ENCODE assay signal across 8 cellular contexts in genomic region chr11:72112541-72113136, GRCh38. TPM values are rescaled to one million over a fixed set of nuclear protein-coding genes. Genes with fewer than 3 reads are reported as not detected.
DNase-seq lines count a peak whose midpoint lies in the region; ATAC-seq, FAIRE-seq and TF ChIP-seq lines count a peak whose summit lies in the region.

Gene ANAPC15, minus strand, starts transcription at chr11:72112695. Its CDS starts 1,419 bp downstream, at chr11:72111276.

- H3K4me3 ChIP-seq in A549 (peak within 1 kb of the TSS; percentile 51), breast epithelium (peak within 1 kb of the TSS; percentile 71 to 83 (median 72)), iPS-20b (ENCODE audit: low read length) (peak within 1 kb of the TSS; percentile 91), skin epidermis (peak within 1 kb of the TSS; percentile 36 to 58 (median 50))

- H3K9me3 ChIP-seq in A549 (no peaks in the 10 kb centered on the region), breast epithelium (no peaks in the 10 kb centered on the region), iPS-20b (ENCODE audit: insufficient read depth, low read depth, low read length) (no peaks in the 10 kb centered on the region)

- CTCF ChIA-PET in A549 (lab: Yijun Ruan, JAX), result interaction anchor here (1.0 to 3.0 kb wide), 9 partner anchors 12 to 318 kb away, joined by 3 to 26 read pairs (median 4); no protein-coding TSS in a partner anchor

- POLR2A ChIA-PET in A549 (lab: Yijun Ruan, JAX), result interaction anchor here (0.6 to 1.6 kb wide), 11 partner anchors 10 to 123 kb away, joined by 3 to 20 read pairs (median 3); partner anchors contain the start of gene LAMTOR1

- intact Hi-C loops in breast epithelium (cut with DNase I; ENCODE audit: low total_unique reads), result no loop called here

- TF ChIP-seq RAD21 in A549 (conservative IDR thresholded peaks at IDR 0.05 in 1 of 2, IDR thresholded peaks at IDR 0.05 in 1 of 2), result no peak; a peak in 1 of 5 replicates

- under 1% methylated on average over 32 of the region's 32 CpGs for WGBS in A549 (ENCODE audit: missing lambda C conversion rate)

- peaks cover 9% of the 10 kb centered on the region; the same call in 2 of the 3 replicates for H3K4me1 ChIP-seq in A549
- H3K4me1 ChIP-seq in breast epithelium, result peaks cover 0 to 6% of the 10 kb centered on the region in 2 donors
- peaks cover 5% of the 10 kb centered on the region; the same call in 1 of the 2 replicates for H3K4me1 ChIP-seq in iPS-20b (ENCODE audit: insufficient read depth, low read length)

- H3K27me3 ChIP-seq in breast epithelium, result no peaks in the 10 kb centered on the region
- peaks cover 37% of the 10 kb centered on the region for H3K27me3 ChIP-seq in iPS-20b (ENCODE audit: insufficient read depth, low read length)

- TF ChIP-seq POLR2A in A549 (IDR thresholded peaks at IDR 0.05; ENCODE audit: low read length) (peak; percentile 91), breast epithelium (IDR thresholded peaks at IDR 0.05) (peak; percentile 91)

- no peak for TF ChIP-seq EP300 in A549 (IDR thresholded peaks at IDR 0.05)

- peak within 1 kb of the TSS; percentile 99 for H3K9ac ChIP-seq in iPS-20b (ENCODE audit: low read depth, low read length)

- peak; percentile 90 for ATAC-seq in A549
- ATAC-seq in GM18868 (IDR thresholded peaks at IDR 0.05; ENCODE audit: unreplicated experiment), result peak; percentile 77
- ATAC-seq in HG03108 (IDR thresholded peaks at IDR 0.05; ENCODE audit: unreplicated experiment), result peak; percentile 69

- FAIRE-seq in A549 (lab: Jason Lieb, UNC), result no peak

- no peak for TF ChIP-seq CTCF in A549 (IDR thresholded peaks at IDR 0.05)
- no peak for TF ChIP-seq CTCF in VCaP (conservative IDR thresholded peaks at IDR 0.05)
- TF ChIP-seq CTCF in breast epithelium (IDR thresholded peaks at IDR 0.05), result peak in 2 of 3 donors; percentile 29 to 33

- DNase-seq in A549 (ENCODE audit: low read depth in 1 of 2, low spot score in 1 of 2) (peak; percentile 94 to 100), NCI-H2196 (lab: John Stamatoyannopoulos, UW; ENCODE audit: unreplicated experiment) (peak; percentile 99), breast epithelium (ENCODE audit: low spot score in 2 of 2) (peak; percentile 99 to 100)

- H3K27ac ChIP-seq in A549 (peak within 1 kb of the TSS; percentile 94 to 97), VCaP (peak within 1 kb of the TSS; percentile 99), breast epithelium (peak within 1 kb of the TSS; percentile 98 to 99), iPS-20b (ENCODE audit: low read length) (peak within 1 kb of the TSS; percentile 99), skin epidermis (peak within 1 kb of the TSS; percentile 66 to 100 (median 98))

- H3K4me2 ChIP-seq in A549, result peak within 1 kb of the TSS; percentile 86

- H3K36me3 ChIP-seq in breast epithelium (no peaks in the 10 kb centered on the region), iPS-20b (ENCODE audit: insufficient read depth, low read depth, low read length) (peaks cover 10% of the 10 kb centered on the region)

TF ChIP-seq in A549, 52 proteins besides CTCF, POLR2A, EP300 and RAD21 (continues in another document):
- TF ChIP-seq MAFK (IDR thresholded peaks at IDR 0.05; ENCODE audit: partially characterized antibody) (peak; percentile 42), ZFP36 (IDR thresholded peaks at IDR 0.05; ENCODE audit: borderline replicate concordance, partially characterized antibody) (no peak), RFX5 (IDR thresholded peaks at IDR 0.05) (no peak), FOSL2 (IDR thresholded peaks at IDR 0.05) (no peak), FOSL2 (CRISPR knock-in tag; IDR thresholded peaks at IDR 0.05) (no peak), PBX3 (IDR thresholded peaks at IDR 0.05) (no peak), CBX8 (IDR thresholded peaks at IDR 0.05) (no peak), BHLHE40 (IDR thresholded peaks at IDR 0.05; ENCODE audit: low read depth, low read length) (no peak), CHD2 (IDR thresholded peaks at IDR 0.05; ENCODE audit: low read length, partially characterized antibody) (no peak), FOSB (CRISPR knock-in tag; IDR thresholded peaks at IDR 0.05) (no peak), CEBPB (IDR thresholded peaks at IDR 0.05) (no peak), GATA3 (IDR thresholded peaks at IDR 0.05; ENCODE audit: borderline replicate concordance) (no peak), SREBF2 (IDR thresholded peaks at IDR 0.05) (no peak), FOXS1 (CRISPR knock-in tag; IDR thresholded peaks at IDR 0.05) (no peak), EHMT2 (IDR thresholded peaks at IDR 0.05; ENCODE audit: low read depth) (no peak), ZNF302 (CRISPR knock-in tag; IDR thresholded peaks at IDR 0.05) (no peak), NFE2L2 (conservative IDR thresholded peaks at IDR 0.05; ENCODE audit: low read length) (no peak), HDAC2 (IDR thresholded peaks at IDR 0.05) (no peak), KDM1A (IDR thresholded peaks at IDR 0.05; ENCODE audit: low read depth) (no peak), MAZ (IDR thresholded peaks at IDR 0.05; ENCODE audit: borderline replicate concordance, low read depth, low read length) (no peak), E2F6 (IDR thresholded peaks at IDR 0.05; ENCODE audit: borderline replicate concordance, low read depth) (peak; percentile 57; the same call in 1 of the 2 replicates), RCOR1 (IDR thresholded peaks at IDR 0.05; ENCODE audit: low read depth, low read length) (no peak)
- TF ChIP-seq, protein P1, sequence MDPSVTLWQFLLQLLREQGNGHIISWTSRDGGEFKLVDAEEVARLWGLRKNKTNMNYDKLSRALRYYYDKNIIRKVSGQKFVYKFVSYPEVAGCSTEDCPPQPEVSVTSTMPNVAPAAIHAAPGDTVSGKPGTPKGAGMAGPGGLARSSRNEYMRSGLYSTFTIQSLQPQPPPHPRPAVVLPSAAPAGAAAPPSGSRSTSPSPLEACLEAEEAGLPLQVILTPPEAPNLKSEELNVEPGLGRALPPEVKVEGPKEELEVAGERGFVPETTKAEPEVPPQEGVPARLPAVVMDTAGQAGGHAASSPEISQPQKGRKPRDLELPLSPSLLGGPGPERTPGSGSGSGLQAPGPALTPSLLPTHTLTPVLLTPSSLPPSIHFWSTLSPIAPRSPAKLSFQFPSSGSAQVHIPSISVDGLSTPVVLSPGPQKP (IDR thresholded peaks at IDR 0.05; ENCODE audit: low read depth, low read length), result no peak
- TF ChIP-seq, protein P2, sequence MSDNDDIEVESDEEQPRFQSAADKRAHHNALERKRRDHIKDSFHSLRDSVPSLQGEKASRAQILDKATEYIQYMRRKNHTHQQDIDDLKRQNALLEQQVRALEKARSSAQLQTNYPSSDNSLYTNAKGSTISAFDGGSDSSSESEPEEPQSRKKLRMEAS (IDR thresholded peaks at IDR 0.05), result peak; percentile 85
- TF ChIP-seq, protein P3, sequence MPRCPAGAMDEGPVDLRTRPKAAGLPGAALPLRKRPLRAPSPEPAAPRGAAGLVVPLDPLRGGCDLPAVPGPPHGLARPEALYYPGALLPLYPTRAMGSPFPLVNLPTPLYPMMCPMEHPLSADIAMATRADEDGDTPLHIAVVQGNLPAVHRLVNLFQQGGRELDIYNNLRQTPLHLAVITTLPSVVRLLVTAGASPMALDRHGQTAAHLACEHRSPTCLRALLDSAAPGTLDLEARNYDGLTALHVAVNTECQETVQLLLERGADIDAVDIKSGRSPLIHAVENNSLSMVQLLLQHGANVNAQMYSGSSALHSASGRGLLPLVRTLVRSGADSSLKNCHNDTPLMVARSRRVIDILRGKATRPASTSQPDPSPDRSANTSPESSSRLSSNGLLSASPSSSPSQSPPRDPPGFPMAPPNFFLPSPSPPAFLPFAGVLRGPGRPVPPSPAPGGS (IDR thresholded peaks at IDR 0.05), result peak; percentile 94

RNA-seq across cellular contexts. Expression of gene ANAPC15, which starts in this region (rescaled TPM):
- 48.5 and 88.2 TPM in 2 replicates for polyA plus RNA-seq in A549 (2011; rRNA removed)
- 92.8 and 123 TPM in 2 replicates for polyA plus RNA-seq in A549 (2012; cell fraction: cytosol; rRNA removed)
- 38.6 and 44.0 TPM in 2 replicates for polyA plus RNA-seq in A549 (2012; cell fraction: nucleus; rRNA removed)
- polyA plus RNA-seq in A549 (2017; fragmentation: RNase III; extraction: RNeasy Plus Mini Kit Qiagen cat#74134 plus additional on column Dnase treatment), result 96.2 to 103 TPM (median 97.5 TPM) in 3 replicates
- 43.8 and 49.8 TPM in 2 replicates for polyA minus RNA-seq in A549 (2011; rRNA and poly(A)+ RNA removed)
- total RNA-seq in breast epithelium, result 10 to 100 TPM; 12.1 to 22.4 (median 21.4) TPM

Comparison
In these comparisons a context has a peak if more than half of its experiments do, and no peak if none do; other contexts are left out.
1. Peak in every context shown above with its lines: DNase-seq, ATAC-seq, H3K4me3 ChIP-seq and H3K27ac ChIP-seq.
2. CTCF ChIP-seq: peak in breast epithelium (2 of 3); none in A549 (single experiment) and VCaP (single experiment).